In genomic region chr5:146340260-146341081, GRCh38 we compare ENCODE assay signal across 9 cellular contexts. TPM values are rescaled to one million over a fixed set of nuclear protein-coding genes. Genes with fewer than 3 reads are reported as not detected.
DNase-seq lines count a peak whose midpoint lies in the region; ATAC-seq and TF ChIP-seq lines count a peak whose summit lies in the region.
"Had no signal": no experiment of that assay in that cellular context is flagged by ENCODE, and none has a peak within 500 bp of the region (broad histone marks: within the 10 kb centered on the region; RNA-seq: fewer than 3 reads in every experiment).

No MANE protein-coding gene starts in this region.

- H3K9me3 Mint-ChIP-seq in MCF 10A (ENCODE audit: unreplicated experiment) (no peaks in the 10 kb centered on the region), Calu3 (ENCODE audit: low read depth, unreplicated experiment) (no peaks in the 10 kb centered on the region)
- peaks cover 0 to 3% of the 10 kb centered on the region in 2 donors for H3K9me3 Mint-ChIP-seq in effector memory CD8-positive, alpha-beta T cell

- H3K4me3 Mint-ChIP-seq in MCF 10A (ENCODE audit: unreplicated experiment) (no peak overlapping the region), Calu3 (ENCODE audit: low read depth, unreplicated experiment) (no peak overlapping the region)
- no peak overlapping the region for H3K4me3 Mint-ChIP-seq in effector memory CD8-positive, alpha-beta T cell

- DNase-seq in DND-41 (peak; percentile 57), LoVo (ENCODE audit: low spot score) (peak; percentile 30), MCF 10A (ENCODE audit: unreplicated experiment) (peak; percentile 59), left lung (peak in 1 of 2 donors; percentile 49), tibial nerve (ENCODE audit: low spot score in 2 of 2) (peak; percentile 32 to 63), Calu3 (no peak), NCI-H510A treated with DMSO at 0.1 percent for 48 hours (lab: John Stamatoyannopoulos, UW) (no peak)
- no peak for DNase-seq in effector memory CD8-positive, alpha-beta T cell

- no peak overlapping the region for H3K4me2 ChIP-seq in DND-41 (ENCODE audit: insufficient read depth, low read length)

- no peak overlapping the region for H3K9ac ChIP-seq in DND-41 (ENCODE audit: low read depth, low read length)

- no peak overlapping the region for H3K27ac ChIP-seq in DND-41 (ENCODE audit: low read length)
- H3K27ac ChIP-seq in left lung: no peak overlapping the region
- no peak overlapping the region for H3K27ac ChIP-seq in tibial nerve
- H3K27ac ChIP-seq: dorsolateral prefrontal cortex had no signal

- intact Hi-C loops in MCF 10A (cut with micrococcal nuclease): no loop called here
- intact Hi-C loops in left lung (cut with DNase I): no loop called here
- intact Hi-C loops in Calu3 (cut with micrococcal nuclease; ENCODE audit: unreplicated experiment): no loop called here

- TF ChIP-seq POLR2A in tibial nerve (IDR thresholded peaks at IDR 0.05): no peak

- H3K4me1 ChIP-seq in DND-41 (ENCODE audit: insufficient read depth, low read length) (no peaks in the 10 kb centered on the region), left lung (peaks cover 4 to 17% of the 10 kb centered on the region in 2 donors), tibial nerve (peaks cover 0 to 32% (median under 1%) of the 10 kb centered on the region in 4 donors)

- no peaks in the 10 kb centered on the region for H3K27me3 ChIP-seq in DND-41 (ENCODE audit: insufficient read depth, low read length, poor library complexity)
- peaks cover 89 to 99% of the 10 kb centered on the region in 2 donors for H3K27me3 ChIP-seq in left lung
- H3K27me3 ChIP-seq in tibial nerve: peaks cover 0 to 99% of the 10 kb centered on the region in 2 donors

- H3K36me3 Mint-ChIP-seq in MCF 10A (ENCODE audit: insufficient read depth, unreplicated experiment) (no peaks in the 10 kb centered on the region), Calu3 (ENCODE audit: insufficient read depth, unreplicated experiment) (peaks cover 10% of the 10 kb centered on the region)
- H3K36me3 Mint-ChIP-seq in effector memory CD8-positive, alpha-beta T cell (ENCODE audit: insufficient read depth): no peaks in the 10 kb centered on the region

- H4K20me1 ChIP-seq in DND-41 (ENCODE audit: insufficient read depth, low read length): no peaks in the 10 kb centered on the region; the same call in 1 of the 2 replicates

- TF ChIP-seq CTCF in DND-41 (IDR thresholded peaks at IDR 0.05; ENCODE audit: borderline replicate concordance, extremely low read depth, low read length, poor library complexity, severe bottlenecking) (no peak), MCF 10A (IDR thresholded peaks at IDR 0.05; ENCODE audit: unreplicated experiment) (no peak), left lung (IDR thresholded peaks at IDR 0.05) (no peak), tibial nerve (IDR thresholded peaks at IDR 0.05) (no peak), Calu3 (IDR thresholded peaks at IDR 0.05; ENCODE audit: unreplicated experiment) (no peak)

- H3K36me3 ChIP-seq in DND-41 (ENCODE audit: insufficient read depth, low read length) (no peaks in the 10 kb centered on the region), left lung (no peaks in the 10 kb centered on the region), tibial nerve (no peaks in the 10 kb centered on the region)

- no peaks in the 10 kb centered on the region for H3K79me2 ChIP-seq in DND-41 (ENCODE audit: insufficient read depth, low read length)

- WGBS in tibial nerve, 2 donors: 4 to 5% methylated on average over 32 to 40 of the region's 40 CpGs

- ATAC-seq in DND-41 (ENCODE audit: insufficient read depth, low read depth): peak; percentile 69
- peak; percentile 82 for ATAC-seq in left lung
- ATAC-seq in effector memory CD8-positive, alpha-beta T cell (replicated peaks): no peak

- H3K4me3 ChIP-seq in DND-41 (ENCODE audit: low read depth in 1 of 2, low read length in 2 of 2) (no peak overlapping the region), left lung (no peak overlapping the region), tibial nerve (peak overlapping the region in 1 of 4 donors; percentile 14)

- BruUV-seq in MCF 10A (replicated peaks; lab: Mats Ljungman, UMichigan) (no TSS peak), Calu3 (replicated peaks; lab: Mats Ljungman, UMichigan) (no TSS peak)

- H3K9me3 ChIP-seq in DND-41 (ENCODE audit: insufficient read depth, low read length, severe bottlenecking): no peaks in the 10 kb centered on the region
- H3K9me3 ChIP-seq in left lung: no peaks in the 10 kb centered on the region
- no peaks in the 10 kb centered on the region for H3K9me3 ChIP-seq in tibial nerve

- no peaks in the 10 kb centered on the region for H3K4me1 Mint-ChIP-seq in MCF 10A (ENCODE audit: insufficient read depth, unreplicated experiment)
- H3K4me1 Mint-ChIP-seq in Calu3 (ENCODE audit: low read depth, unreplicated experiment): peaks cover 13% of the 10 kb centered on the region
- peaks cover 9 to 15% of the 10 kb centered on the region in 2 donors for H3K4me1 Mint-ChIP-seq in effector memory CD8-positive, alpha-beta T cell (ENCODE audit: low read depth in 2 of 2)

- POLR2A ChIA-PET in MCF 10A (lab: Yijun Ruan, JAX): no interaction called here

- H2AFZ ChIP-seq in DND-41 (ENCODE audit: low read depth, low read length): no peak overlapping the region

- H3K27me3 Mint-ChIP-seq in MCF 10A (ENCODE audit: insufficient read depth, unreplicated experiment) (peaks cover 100% of the 10 kb centered on the region), Calu3 (ENCODE audit: unreplicated experiment) (peaks cover 100% of the 10 kb centered on the region)
- peaks cover 95 to 100% of the 10 kb centered on the region in 2 donors for H3K27me3 Mint-ChIP-seq in effector memory CD8-positive, alpha-beta T cell

- CTCF ChIA-PET in MCF 10A (lab: Yijun Ruan, JAX) (no interaction called here), Calu3 (lab: Charles Lee) (no interaction called here)

- TF ChIP-seq EP300 in tibial nerve (IDR thresholded peaks at IDR 0.05): no peak

- H3K27ac Mint-ChIP-seq in MCF 10A (ENCODE audit: low read depth, unreplicated experiment): no peak overlapping the region
- no peak overlapping the region for H3K27ac Mint-ChIP-seq in Calu3 (ENCODE audit: unreplicated experiment)
- H3K27ac Mint-ChIP-seq in effector memory CD8-positive, alpha-beta T cell: no peak overlapping the region

RNA-seq across cellular contexts. Expression of gene POU4F3, which starts 1.8 kb away (rescaled TPM):
- total RNA-seq in MCF 10A (2022) (0.16 TPM in 1 of 2 replicates, not detected in the other), left lung (not detected), tibial nerve (under 1 TPM in 2 of 4 donors, not detected in 2; 0.21 to 0.22 TPM), Calu3 (2022) (0.19 and 0.24 TPM in 2 replicates)

Comparison
In these comparisons a context has a peak if more than half of its experiments do, and no peak if none do; other contexts are left out.
1. DNase-seq: peak in DND-41 (single experiment), LoVo (single experiment), MCF 10A (single experiment) and tibial nerve (2 of 2); none in Calu3 (single experiment), effector memory CD8-positive, alpha-beta T cell (0 of 3) and NCI-H510A treated with DMSO at 0.1 percent for 48 hours (single experiment).